1 cellular context compared by ENCODE assay signal in the genomic region with DNA sequence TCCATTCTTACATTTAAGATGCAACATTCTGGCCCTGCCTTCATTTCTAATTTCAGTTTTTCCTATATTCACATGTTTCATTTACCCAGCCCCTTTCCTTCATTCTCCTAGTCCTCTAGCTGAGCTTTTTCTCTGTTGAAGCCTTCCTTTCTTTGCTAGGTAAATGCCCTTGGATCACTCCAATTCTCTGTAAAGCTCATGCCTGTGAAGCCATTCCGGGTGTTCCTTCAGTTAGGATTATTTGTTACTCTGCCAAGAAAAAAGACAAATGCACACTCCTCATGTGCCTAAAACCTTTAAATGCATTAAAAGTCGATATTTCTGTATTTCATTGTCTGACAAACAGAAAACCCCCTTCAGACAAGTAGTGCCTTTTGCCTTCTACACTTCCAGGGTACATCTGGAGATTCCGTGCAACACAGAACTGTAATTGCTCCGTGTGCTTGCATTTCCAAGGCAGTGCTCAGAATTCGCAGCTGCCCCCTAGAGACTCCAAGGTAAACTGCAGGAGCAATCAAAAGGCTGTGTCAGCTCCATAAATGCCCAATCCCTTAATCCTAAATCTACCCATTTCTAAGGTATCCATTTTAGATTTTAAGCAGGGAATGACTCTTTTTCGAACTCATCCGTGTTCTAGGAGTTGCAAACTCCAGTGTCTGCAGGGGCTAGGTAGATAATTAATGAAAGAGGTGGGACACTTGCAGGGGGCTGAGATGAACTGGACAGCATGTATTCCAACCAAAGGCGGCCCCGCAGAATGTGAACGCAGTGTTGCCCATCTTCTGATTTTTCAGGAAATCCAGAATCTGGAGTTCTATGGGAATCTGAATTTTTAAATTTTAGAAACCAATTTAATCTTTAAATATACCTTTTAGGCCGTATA.
TF ChIP-seq lines count a peak whose summit lies in the region.

No MANE protein-coding gene starts in this region.

TF ChIP-seq in GM23338, 12 proteins besides CTCF, POLR2A, EP300 and RAD21 (continued from another document):
- TF ChIP-seq ZNF462 (CRISPR knock-in tag; IDR thresholded peaks at IDR 0.05) (no peak), NANOG (IDR thresholded peaks at IDR 0.05; ENCODE audit: borderline replicate concordance) (no peak), STAT1 (IDR thresholded peaks at IDR 0.05; ENCODE audit: unreplicated experiment) (no peak)
